In the genomic region with DNA sequence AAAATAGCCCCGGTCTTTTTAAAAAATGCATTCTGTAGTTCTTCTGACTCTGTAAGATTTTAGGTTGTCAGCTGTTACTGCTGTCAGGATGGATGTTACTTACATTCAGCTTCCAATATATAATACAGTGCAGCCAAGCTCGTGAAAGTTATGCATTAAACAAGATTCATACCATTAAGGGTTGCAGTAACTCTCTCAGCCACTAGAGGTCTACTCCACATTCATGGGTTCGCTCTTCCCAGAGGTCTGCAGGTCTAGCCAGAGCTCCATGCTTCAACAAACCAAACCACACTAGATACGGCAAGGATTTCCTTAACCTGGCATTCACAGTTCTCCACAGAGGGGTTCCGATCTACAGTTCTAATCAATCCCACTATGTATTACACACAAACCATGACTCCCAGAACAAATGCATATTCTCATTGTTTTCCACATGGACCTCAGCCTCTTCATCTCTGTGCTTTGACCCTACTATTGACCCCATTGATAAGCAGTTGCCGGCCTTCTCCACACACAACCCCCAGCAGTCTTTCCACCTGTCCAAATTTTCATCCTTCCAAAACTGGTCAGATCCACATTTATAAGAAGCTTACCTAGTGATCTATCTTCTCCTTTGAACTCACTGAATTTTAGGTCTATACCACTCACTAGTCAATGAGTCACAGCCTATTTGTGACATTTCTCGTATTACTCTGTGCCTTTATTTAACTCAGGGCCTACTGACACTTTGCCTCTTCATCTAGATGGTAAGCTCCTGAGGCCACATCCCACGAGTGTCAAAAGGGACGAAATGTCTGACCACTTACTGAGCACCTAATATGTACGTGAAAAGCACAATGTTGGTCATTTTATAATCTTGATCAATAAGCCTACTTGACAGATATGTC, we compare ENCODE assay signal across 7 cellular contexts. TPM values are rescaled to one million over a fixed set of nuclear protein-coding genes. Genes with fewer than 3 reads are reported as not detected.
DNase-seq lines count a peak whose midpoint lies in the region; ATAC-seq and TF ChIP-seq lines count a peak whose summit lies in the region.

No MANE protein-coding gene starts in this region.

- H3K9me3 Mint-ChIP-seq in glutamatergic neuron (ENCODE audit: unreplicated experiment): no peaks in the 10 kb centered on the region

- POLR2A ChIA-PET in HEK293T (lab: Yijun Ruan, JAX): no interaction called here

- H3K79me2 ChIP-seq in DND-41 (ENCODE audit: insufficient read depth, low read length) (no peaks in the 10 kb centered on the region), SU-DHL-6 (ENCODE audit: insufficient read depth, low read length) (no peaks in the 10 kb centered on the region)

- H3K36me3 ChIP-seq in DND-41 (ENCODE audit: insufficient read depth, low read length): no peaks in the 10 kb centered on the region
- no peaks in the 10 kb centered on the region for H3K36me3 ChIP-seq in SU-DHL-6 (ENCODE audit: low read length)
- no peaks in the 10 kb centered on the region for H3K36me3 ChIP-seq in tibial nerve

- no peak for ATAC-seq in DND-41 (ENCODE audit: insufficient read depth, low read depth)
- no peak for ATAC-seq in GM18517 (IDR thresholded peaks at IDR 0.05; ENCODE audit: unreplicated experiment)

- H3K27ac ChIP-seq in DND-41 (ENCODE audit: low read length) (no peak overlapping the region), SU-DHL-6 (ENCODE audit: low read depth, low read length) (no peak overlapping the region), tibial nerve (no peak overlapping the region)

- H3F3A ChIP-seq in SU-DHL-6 (ENCODE audit: insufficient read depth): no peaks in the 10 kb centered on the region

- H3K9me3 ChIP-seq in DND-41 (ENCODE audit: insufficient read depth, low read length, severe bottlenecking): no peaks in the 10 kb centered on the region
- H3K9me3 ChIP-seq in SU-DHL-6 (ENCODE audit: insufficient read depth, low read length): no peaks in the 10 kb centered on the region
- no peaks in the 10 kb centered on the region for H3K9me3 ChIP-seq in tibial nerve

- no peak overlapping the region for H3K4me2 ChIP-seq in DND-41 (ENCODE audit: insufficient read depth, low read length)
- no peak overlapping the region for H3K4me2 ChIP-seq in SU-DHL-6 (ENCODE audit: low read depth, low read length, poor library complexity, severe bottlenecking)

- CTCF ChIA-PET in HEK293T (lab: Yijun Ruan, JAX): interaction anchor here (0.7 to 2.0 kb wide), 4 partner anchors 11 to 476 kb away, joined by 3 to 8 read pairs (median 3); no protein-coding TSS in a partner anchor

- DNase-seq in DND-41 (peak; percentile 8), HEK293T (ENCODE audit: extremely low spot score) (peak; percentile 45), glutamatergic neuron (no peak), tibial nerve (ENCODE audit: low spot score in 2 of 2) (peak in 1 of 2 donors; percentile 25), NCI-H345 (lab: John Stamatoyannopoulos, UW) (no peak)

- 88 to 95% methylated on average over 10 of the region's 10 CpGs for WGBS in tibial nerve, 2 donors

- H3K27me3 ChIP-seq in DND-41 (ENCODE audit: insufficient read depth, low read length, poor library complexity): peaks cover 2% of the 10 kb centered on the region
- no peaks in the 10 kb centered on the region for H3K27me3 ChIP-seq in SU-DHL-6 (ENCODE audit: low read length)
- H3K27me3 ChIP-seq in tibial nerve: no peaks in the 10 kb centered on the region

- TF ChIP-seq POLR2A in tibial nerve (IDR thresholded peaks at IDR 0.05): no peak

- H4K20me1 ChIP-seq in DND-41 (ENCODE audit: insufficient read depth, low read length): no peaks in the 10 kb centered on the region
- H4K20me1 ChIP-seq in SU-DHL-6 (ENCODE audit: low read depth, low read length): no peaks in the 10 kb centered on the region

- no peaks in the 10 kb centered on the region for H3K9me2 ChIP-seq in SU-DHL-6 (replicated peaks; ENCODE audit: insufficient read depth, low read length)

- H3K4me1 ChIP-seq in DND-41 (ENCODE audit: insufficient read depth, low read length) (no peaks in the 10 kb centered on the region), tibial nerve (peaks cover 0 to 14% (median 0%) of the 10 kb centered on the region in 4 donors)

- TF ChIP-seq EP300 in tibial nerve (IDR thresholded peaks at IDR 0.05): no peak

- no peak overlapping the region for H3K4me3 Mint-ChIP-seq in glutamatergic neuron (ENCODE audit: unreplicated experiment)

- no peak overlapping the region for H3K27ac Mint-ChIP-seq in glutamatergic neuron (ENCODE audit: unreplicated experiment)

- H3K9ac ChIP-seq in DND-41 (ENCODE audit: low read depth, low read length) (no peak overlapping the region), SU-DHL-6 (ENCODE audit: low read length) (no peak overlapping the region)

- peaks cover 2% of the 10 kb centered on the region for H3K27me3 Mint-ChIP-seq in glutamatergic neuron (ENCODE audit: unreplicated experiment)

- no peak overlapping the region for H2AFZ ChIP-seq in DND-41 (ENCODE audit: low read depth, low read length)
- no peak overlapping the region for H2AFZ ChIP-seq in SU-DHL-6 (ENCODE audit: low read depth, low read length, severe bottlenecking)

- peak; percentile 76 for TF ChIP-seq CTCF in DND-41 (IDR thresholded peaks at IDR 0.05; ENCODE audit: borderline replicate concordance, extremely low read depth, low read length, poor library complexity, severe bottlenecking)
- peak; percentile 46 for TF ChIP-seq CTCF in SU-DHL-6 (IDR thresholded peaks at IDR 0.05; ENCODE audit: insufficient read depth, low read length, poor library complexity, severe bottlenecking)
- TF ChIP-seq CTCF in glutamatergic neuron (IDR thresholded peaks at IDR 0.05; ENCODE audit: partially characterized antibody, unreplicated experiment): peak; percentile 87
- peak in 3 of 5 experiments; percentile 24 to 36 (median 31) for TF ChIP-seq CTCF in tibial nerve (IDR thresholded peaks at IDR 0.05)

- H3K4me1 Mint-ChIP-seq in glutamatergic neuron (ENCODE audit: low read depth, unreplicated experiment): peaks cover 32% of the 10 kb centered on the region

- H3K36me3 Mint-ChIP-seq in glutamatergic neuron (ENCODE audit: unreplicated experiment): no peaks in the 10 kb centered on the region

- H3K4me3 ChIP-seq in DND-41 (ENCODE audit: low read depth in 1 of 2, low read length in 2 of 2) (no peak overlapping the region), SU-DHL-6 (ENCODE audit: insufficient read depth, low read length, poor library complexity, severe bottlenecking) (no peak overlapping the region), tibial nerve (no peak overlapping the region)

TF ChIP-seq in HEK293T, 16 proteins besides CTCF, POLR2A, EP300 and RAD21:
- TF ChIP-seq ZNF384 (IDR thresholded peaks at IDR 0.05) (no peak), SP1 (IDR thresholded peaks at IDR 0.05) (no peak), CTBP1 (IDR thresholded peaks at IDR 0.05; ENCODE audit: borderline replicate concordance) (no peak), LEF1 (IDR thresholded peaks at IDR 0.05; ENCODE audit: borderline replicate concordance) (no peak), BHLHE40 (IDR thresholded peaks at IDR 0.05; ENCODE audit: borderline replicate concordance) (no peak), FOXA1 (IDR thresholded peaks at IDR 0.05) (no peak), ELF4 (IDR thresholded peaks at IDR 0.05) (no peak), L3MBTL2 (conservative IDR thresholded peaks at IDR 0.05) (no peak), FOXM1 (IDR thresholded peaks at IDR 0.05; ENCODE audit: borderline replicate concordance) (no peak), HDGF (IDR thresholded peaks at IDR 0.05; ENCODE audit: borderline replicate concordance) (no peak), ARNT (IDR thresholded peaks at IDR 0.05) (no peak), FOXK2 (IDR thresholded peaks at IDR 0.05) (no peak), TARDBP (IDR thresholded peaks at IDR 0.05) (no peak)
- TF ChIP-seq, protein P1, sequence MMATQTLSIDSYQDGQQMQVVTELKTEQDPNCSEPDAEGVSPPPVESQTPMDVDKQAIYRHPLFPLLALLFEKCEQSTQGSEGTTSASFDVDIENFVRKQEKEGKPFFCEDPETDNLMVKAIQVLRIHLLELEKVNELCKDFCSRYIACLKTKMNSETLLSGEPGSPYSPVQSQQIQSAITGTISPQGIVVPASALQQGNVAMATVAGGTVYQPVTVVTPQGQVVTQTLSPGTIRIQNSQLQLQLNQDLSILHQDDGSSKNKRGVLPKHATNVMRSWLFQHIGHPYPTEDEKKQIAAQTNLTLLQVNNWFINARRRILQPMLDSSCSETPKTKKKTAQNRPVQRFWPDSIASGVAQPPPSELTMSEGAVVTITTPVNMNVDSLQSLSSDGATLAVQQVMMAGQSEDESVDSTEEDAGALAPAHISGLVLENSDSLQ (IDR thresholded peaks at IDR 0.05): no peak

RNA-seq across cellular contexts. Expression of a gene that starts 33.7 kb away (rescaled TPM):
- total RNA-seq in glutamatergic neuron (ENCODE audit: unreplicated experiment) (19.9 TPM), tibial nerve (10 to 100 TPM; 21.0 to 37.0 (median 23.0) TPM)

Comparison
In these comparisons a context has a peak if more than half of its experiments do, and no peak if none do; other contexts are left out.
1. DNase-seq: peak in DND-41 (single experiment) and HEK293T (single experiment); none in glutamatergic neuron (single experiment) and NCI-H345 (single experiment).
2. CTCF ChIP-seq: peak in every context shown above with its lines; median percentile 87 in glutamatergic neuron; 76 in DND-41; 46 in SU-DHL-6; 31 in tibial nerve.